16 cellular contexts compared by ENCODE assay signal in genomic region chr16:57138281-57138935, GRCh38. TPM values are rescaled to one million over a fixed set of nuclear protein-coding genes. Genes with fewer than 3 reads are reported as not detected.
DNase-seq lines count a peak whose midpoint lies in the region; ATAC-seq and TF ChIP-seq lines count a peak whose summit lies in the region.
"Had no signal": no experiment of that assay in that cellular context is flagged by ENCODE, and none has a peak within 500 bp of the region (broad histone marks: within the 10 kb centered on the region; RNA-seq: fewer than 3 reads in every experiment).

No MANE protein-coding gene starts in this region.

- H3K4me3 Mint-ChIP-seq in naive thymus-derived CD4-positive, alpha-beta T cell: peak overlapping the region in 2 of 10 donors; percentile 3 to 58

- H3K4me1 ChIP-seq in naive thymus-derived CD4-positive, alpha-beta T cell (ENCODE audit: control insufficient read depth in 2 of 2, insufficient read depth in 2 of 2, low read length in 2 of 2): peaks cover 57 to 65% of the 10 kb centered on the region in 2 donors
- H3K4me1 ChIP-seq in upper lobe of left lung: peaks cover 45 to 54% (median 48%) of the 10 kb centered on the region in 4 donors

- POLR2A ChIA-PET in naive thymus-derived CD4-positive, alpha-beta T cell (lab: Charles Lee): no interaction called here

- DNase-seq in activated T-cell treated with anti-CD3 and anti-CD28 coated beads, Interleukin-2, amount 50 U/mL, for 1 hour: peak; percentile 11
- DNase-seq in activated T-cell treated with anti-CD3 and anti-CD28 coated beads, Interleukin-2, amount 50 U/mL, for 48 hours: no peak
- no peak for DNase-seq in naive thymus-derived CD4-positive, alpha-beta T cell
- DNase-seq in upper lobe of left lung: no peak
- no peak for DNase-seq in SW480 (ENCODE audit: low spot score)
- no peak for DNase-seq in stimulated activated CD4-positive, alpha-beta T cell treated with anti-CD3 and anti-CD28 coated beads, Interleukin-4, amount 100 ng/mL, for 1 hour
- DNase-seq: activated CD4-positive, alpha-beta T cell treated with anti-CD3 and anti-CD28 coated beads, Interleukin-2, amount 50 U/mL, for 48 hours; cortex of kidney; gastrocnemius medialis; NCI-H1436 treated with DMSO at 0.1 percent for 48 hours; transverse colon had no signal

- CTCF ChIA-PET in naive thymus-derived CD4-positive, alpha-beta T cell (lab: Charles Lee): no interaction called here

- H3K27me3 ChIP-seq in naive thymus-derived CD4-positive, alpha-beta T cell (ENCODE audit: control insufficient read depth in 2 of 2, insufficient read depth in 2 of 2, low read length in 2 of 2): no peaks in the 10 kb centered on the region
- H3K27me3 ChIP-seq in upper lobe of left lung: no peaks in the 10 kb centered on the region
- H3K27me3 ChIP-seq: gastrocnemius medialis, transverse colon had no signal

- TF ChIP-seq CTCF in upper lobe of left lung (IDR thresholded peaks at IDR 0.05): no peak

- H3K4me1 Mint-ChIP-seq in naive thymus-derived CD4-positive, alpha-beta T cell: peaks cover 37 to 98% (median 80%) of the 10 kb centered on the region in 7 donors

- no peak for TF ChIP-seq EP300 in upper lobe of left lung (IDR thresholded peaks at IDR 0.05)

- 82 to 86% methylated on average over 8 to 10 of the region's 10 CpGs for WGBS in upper lobe of left lung, 2 donors

- TF ChIP-seq POLR2A in upper lobe of left lung (IDR thresholded peaks at IDR 0.05): no peak

- H3K36me3 ChIP-seq in naive thymus-derived CD4-positive, alpha-beta T cell (ENCODE audit: control insufficient read depth in 2 of 3, insufficient read depth in 3 of 3, low read length in 3 of 3): no peaks in the 10 kb centered on the region
- H3K36me3 ChIP-seq in upper lobe of left lung: peaks cover 0 to 13% (median 4%) of the 10 kb centered on the region in 4 donors
- H3K36me3 ChIP-seq: gastrocnemius medialis, transverse colon had no signal

- no peaks in the 10 kb centered on the region for H3K27me3 Mint-ChIP-seq in naive thymus-derived CD4-positive, alpha-beta T cell

- H3K27ac Mint-ChIP-seq in naive thymus-derived CD4-positive, alpha-beta T cell: peak overlapping the region; percentile 39 to 96 (median 87)
- H3K27ac Mint-ChIP-seq: progenitor cell of endocrine pancreas had no signal

- no peak overlapping the region for H3K4me3 ChIP-seq in naive thymus-derived CD4-positive, alpha-beta T cell (ENCODE audit: low read length)
- no peak overlapping the region for H3K4me3 ChIP-seq in upper lobe of left lung
- H3K4me3 ChIP-seq: gastrocnemius medialis, SK-N-MC, transverse colon had no signal

- intact Hi-C loops in naive thymus-derived CD4-positive, alpha-beta T cell (cut with micrococcal nuclease): no loop called here

- H3K9me3 ChIP-seq in naive thymus-derived CD4-positive, alpha-beta T cell (ENCODE audit: control insufficient read depth in 2 of 3, low read length in 3 of 3): no peaks in the 10 kb centered on the region
- H3K9me3 ChIP-seq in upper lobe of left lung: no peaks in the 10 kb centered on the region
- H3K9me3 ChIP-seq: gastrocnemius medialis, transverse colon had no signal

- ATAC-seq in naive thymus-derived CD4-positive, alpha-beta T cell: no peak
- ATAC-seq in upper lobe of left lung (ENCODE audit: low FRiP score in 2 of 2): no peak
- no peak for ATAC-seq in GM19035 (IDR thresholded peaks at IDR 0.05; ENCODE audit: unreplicated experiment)
- ATAC-seq: gastrocnemius medialis, Panc1 had no signal

- peaks cover 0 to 6% (median 0%) of the 10 kb centered on the region in 11 donors for H3K9me3 Mint-ChIP-seq in naive thymus-derived CD4-positive, alpha-beta T cell

- H3K36me3 Mint-ChIP-seq in naive thymus-derived CD4-positive, alpha-beta T cell: peaks cover 0 to 4% (median 0%) of the 10 kb centered on the region in 5 donors

- H3K27ac ChIP-seq in angular gyrus (ENCODE audit: low read depth, low read length) (peak overlapping the region; percentile 27), upper lobe of left lung (peak overlapping the region in 3 of 4 donors; percentile 24 to 57 (median 52))
- H3K27ac ChIP-seq in naive thymus-derived CD4-positive, alpha-beta T cell (ENCODE audit: low read depth, low read length): no peak overlapping the region
- H3K27ac ChIP-seq: gastrocnemius medialis, SK-N-MC, transverse colon had no signal

RNA-seq across cellular contexts. Expression of gene CPNE2, which starts 46.0 kb away (rescaled TPM):
- 10 to 100 TPM in 1 of 5 experiments, 1 to 10 TPM in 4; 1.1 to 11.7 (median 3.5) TPM for total RNA-seq in naive thymus-derived CD4-positive, alpha-beta T cell
- 10 to 100 TPM in 1 of 2 donors, 1 to 10 TPM in 1; 6.8 to 12.6 TPM for polyA plus RNA-seq in naive thymus-derived CD4-positive, alpha-beta T cell
- 10 to 100 TPM; 39.4 to 58.7 (median 53.1) TPM for total RNA-seq in upper lobe of left lung

RNA-seq across cellular contexts. Expression of gene PSME3IP1, which starts 47.4 kb away (rescaled TPM):
- total RNA-seq in naive thymus-derived CD4-positive, alpha-beta T cell: 100 to 1,000 TPM; 109 to 159 (median 140) TPM
- polyA plus RNA-seq in naive thymus-derived CD4-positive, alpha-beta T cell: 10 to 100 TPM; 76.3 to 84.7 TPM
- 100 to 1,000 TPM in 1 of 6 donors, 10 to 100 TPM in 5; 49.9 to 113 (median 75.2) TPM for total RNA-seq in upper lobe of left lung

RNA-seq across cellular contexts. Expression of gene RSPRY1, which starts 47.7 kb away (rescaled TPM):
- 10 to 100 TPM; 24.1 to 40.5 (median 33.6) TPM for total RNA-seq in naive thymus-derived CD4-positive, alpha-beta T cell
- polyA plus RNA-seq in naive thymus-derived CD4-positive, alpha-beta T cell: 10 to 100 TPM; 22.2 to 34.2 TPM
- 100 to 1,000 TPM in 1 of 6 donors, 10 to 100 TPM in 5; 26.9 to 102 (median 30.3) TPM for total RNA-seq in upper lobe of left lung
